33 cellular contexts compared by ENCODE assay signal in genomic region chr9:99345451-99345850, GRCh38.
"Had no signal": no experiment of that assay in that cellular context is flagged by ENCODE, and none has a peak within 500 bp of the region (broad histone marks: within the 10 kb centered on the region; RNA-seq: fewer than 3 reads in every experiment).

No MANE protein-coding gene starts in this region.

- H3K4me1 Mint-ChIP-seq: activated B cell treated with CpG ODN at 0.5 μM for 24 hours; activated naive CD4-positive, alpha-beta T cell treated with anti-CD3 and anti-CD28 coated beads, Interleukin-2, amount 10 ng/mL, durations not matched to agents 7 days and 5 days; activated naive CD8-positive, alpha-beta T cell treated with anti-CD3 and anti-CD28 coated beads for 36 hours had no signal

- H3K27ac ChIP-seq: adrenal gland, Peyer's patch, RWPE1, SJSA1 had no signal

- H3K27me3 ChIP-seq: adrenal gland, breast epithelium, MG63, Peyer's patch, SJSA1 had no signal

- H3K36me3 ChIP-seq: adrenal gland, breast epithelium, MG63, Peyer's patch, SJSA1 had no signal

- H3K27ac Mint-ChIP-seq: activated B cell treated with CpG ODN at 0.5 μM for 24 hours; activated CD4-positive, alpha-beta T cell treated with anti-CD3 and anti-CD28 coated beads, Interleukin-2, amount 10 ng/mL, durations not matched to agents 24 days and 14 days; activated naive CD4-positive, alpha-beta T cell treated with anti-CD3 and anti-CD28 coated beads, Interleukin-2, amount 10 ng/mL, durations not matched to agents 7 days and 5 days; activated naive CD8-positive, alpha-beta T cell treated with anti-CD3 and anti-CD28 coated beads for 36 hours; activated T-helper 2 cell treated with anti-CD3 and anti-CD28 coated beads, Interferon-gamma antibody, Interleukin-2, Interleukin-4, amounts not matched to agents 10 μg/mL and 5 μg/mL and 100 μg/mL, durations not matched to agents 14 hours and 24 hours and 36 hours had no signal

- H3K4me1 ChIP-seq: adrenal gland, breast epithelium, Peyer's patch had no signal

- H3K36me3 Mint-ChIP-seq: activated naive CD4-positive, alpha-beta T cell treated with anti-CD3 and anti-CD28 coated beads, Interleukin-2, amount 10 ng/mL, durations not matched to agents 7 days and 5 days; activated naive CD8-positive, alpha-beta T cell treated with anti-CD3 and anti-CD28 coated beads for 36 hours had no signal

- H3K9me3 ChIP-seq: adrenal gland, breast epithelium, MG63, Peyer's patch, SJSA1 had no signal

- H3K27me3 Mint-ChIP-seq: activated B cell treated with CpG ODN at 0.5 μM for 24 hours had no signal

- H3K4me3 Mint-ChIP-seq: activated B cell treated with CpG ODN at 0.5 μM for 24 hours; activated CD4-positive, alpha-beta T cell treated with anti-CD3 and anti-CD28 coated beads, Interleukin-2, amount 10 ng/mL, durations not matched to agents 24 days and 14 days; activated naive CD4-positive, alpha-beta T cell treated with anti-CD3 and anti-CD28 coated beads, Interleukin-2, amount 10 ng/mL, durations not matched to agents 7 days and 5 days; activated naive CD8-positive, alpha-beta T cell treated with anti-CD3 and anti-CD28 coated beads for 36 hours had no signal

- H3K9me3 Mint-ChIP-seq: activated B cell treated with CpG ODN at 0.5 μM for 24 hours; activated CD4-positive, alpha-beta T cell treated with anti-CD3 and anti-CD28 coated beads, Interleukin-2, amount 10 ng/mL, durations not matched to agents 24 days and 14 days; activated naive CD4-positive, alpha-beta T cell treated with anti-CD3 and anti-CD28 coated beads, Interleukin-2, amount 10 ng/mL, durations not matched to agents 7 days and 5 days; activated naive CD8-positive, alpha-beta T cell treated with anti-CD3 and anti-CD28 coated beads for 36 hours; activated T-helper 2 cell treated with anti-CD3 and anti-CD28 coated beads, Interferon-gamma antibody, Interleukin-2, Interleukin-4, amounts not matched to agents 10 μg/mL and 5 μg/mL and 100 μg/mL, durations not matched to agents 14 hours and 24 hours and 36 hours had no signal

- H3K4me3 ChIP-seq: adrenal gland, breast epithelium, MG63, Peyer's patch, SJSA1 had no signal

- DNase-seq: activated B cell treated with CpG ODN at 0.5 μM for 24 hours; activated CD4-positive, alpha-beta T cell treated with anti-CD3 and anti-CD28 coated beads for 1 hour; activated CD4-positive, alpha-beta T cell treated with anti-CD3 and anti-CD28 coated beads, Interleukin-2, amount 10 ng/mL, durations not matched to agents 24 days and 14 days; activated CD4-positive, alpha-beta T cell treated with anti-CD3 and anti-CD28 coated beads, Interleukin-2, amount 50 U/mL, for 48 hours; activated CD8-positive, alpha-beta memory T cell treated with anti-CD3 and anti-CD28 coated beads for 24 hours; activated gamma-delta T cell treated with Interleukin-2 at 50 U/mL for 16 hours; activated naive CD4-positive, alpha-beta T cell treated with anti-CD3 and anti-CD28 coated beads, Interleukin-2, amount 10 ng/mL, durations not matched to agents 7 days and 5 days; activated naive CD8-positive, alpha-beta T cell treated with anti-CD3 and anti-CD28 coated beads for 36 hours; activated T-cell treated with anti-CD3 and anti-CD28 coated beads, Interleukin-2, amount 50 U/mL, for 48 hours; adrenal gland; anterior cingulate cortex; central memory CD4-positive, alpha-beta T cell; MG63; MV-4-11; NCI-H1092 treated with DMSO at 0.1 percent for 48 hours; NCI-H1417 treated with DMSO at 0.1 percent for 48 hours; NCI-H1694; NCI-H2029; NCI-H2107; NCI-H2171 treated with DMSO at 0.1 percent for 48 hours; NCI-H345; NCI-H510A; NCI-H69; NK-92 treated with Interleukin-12 subunit alpha and Interleukin-12 subunit beta, amount 100 ng/mL, for 24 hours; OCI-M1; Peyer's patch; SHP77; T-helper 2 cell; T1000 had no signal
